Comparison of ENCODE assay signal across 3 cellular contexts in genomic region chr11:33970984-33971466, GRCh38.
TF ChIP-seq lines count a peak whose summit lies in the region.

No MANE protein-coding gene starts in this region.

TF ChIP-seq in A549, 52 proteins besides CTCF, POLR2A, EP300 and RAD21:
- TF ChIP-seq SMC3 (IDR thresholded peaks at IDR 0.05) (peak; percentile 86), FOXS1 (CRISPR knock-in tag; IDR thresholded peaks at IDR 0.05) (no peak), TFCP2L1 (CRISPR knock-in tag; IDR thresholded peaks at IDR 0.05) (no peak), CEBPB (IDR thresholded peaks at IDR 0.05) (no peak), MAFK (IDR thresholded peaks at IDR 0.05; ENCODE audit: partially characterized antibody) (peak; percentile 62), RFX5 (IDR thresholded peaks at IDR 0.05) (no peak)
TF ChIP-seq in A549: peak in this region for 2.

TF ChIP-seq in IMR-90, 13 proteins besides CTCF, POLR2A, EP300 and RAD21:
- TF ChIP-seq MAZ (IDR thresholded peaks at IDR 0.05; ENCODE audit: borderline replicate concordance, low read depth, low read length) (no peak), NFE2L2 (IDR thresholded peaks at IDR 0.05; ENCODE audit: low read depth, low read length) (no peak), SMC3 (IDR thresholded peaks at IDR 0.05; ENCODE audit: low read depth, low read length) (peak; percentile 70), MAFK (IDR thresholded peaks at IDR 0.05; ENCODE audit: low read depth, low read length) (no peak), ELK1 (IDR thresholded peaks at IDR 0.05; ENCODE audit: borderline replicate concordance, low read depth, low read length) (no peak), BHLHE40 (IDR thresholded peaks at IDR 0.05; ENCODE audit: low read depth, low read length) (no peak)

TF ChIP-seq in HepG2, 621 proteins besides CTCF, POLR2A, EP300 and RAD21 (continues in another document):
- no peak for TF ChIP-seq ARNT2 (CRISPR knock-in tag; IDR thresholded peaks at IDR 0.05; ENCODE audit: low read depth)
- no peak for TF ChIP-seq SRF (IDR thresholded peaks at IDR 0.05; ENCODE audit: low read depth, low read length)
- TF ChIP-seq ZFP62 (CRISPR knock-in tag; IDR thresholded peaks at IDR 0.05), result 0 out of 2 replicates have a peak, but pooled peaks have one; percentile 28
- 0 out of 2 replicates have a peak, but pooled peaks have one; percentile 23 for TF ChIP-seq ZNF501 (CRISPR knock-in tag; IDR thresholded peaks at IDR 0.05)
- TF ChIP-seq HNRNPLL (IDR thresholded peaks at IDR 0.05; ENCODE audit: low read depth, low read length, poor library complexity, severe bottlenecking), result no peak
- no peak for TF ChIP-seq ZNF780A (CRISPR knock-in tag; IDR thresholded peaks at IDR 0.05)
- TF ChIP-seq NFYC (CRISPR knock-in tag; IDR thresholded peaks at IDR 0.05), result no peak
- 0 out of 2 replicates have a peak, but pooled peaks have one; percentile 18 for TF ChIP-seq ZNF598 (CRISPR knock-in tag; IDR thresholded peaks at IDR 0.05; ENCODE audit: borderline replicate concordance)
- TF ChIP-seq, protein P1, sequence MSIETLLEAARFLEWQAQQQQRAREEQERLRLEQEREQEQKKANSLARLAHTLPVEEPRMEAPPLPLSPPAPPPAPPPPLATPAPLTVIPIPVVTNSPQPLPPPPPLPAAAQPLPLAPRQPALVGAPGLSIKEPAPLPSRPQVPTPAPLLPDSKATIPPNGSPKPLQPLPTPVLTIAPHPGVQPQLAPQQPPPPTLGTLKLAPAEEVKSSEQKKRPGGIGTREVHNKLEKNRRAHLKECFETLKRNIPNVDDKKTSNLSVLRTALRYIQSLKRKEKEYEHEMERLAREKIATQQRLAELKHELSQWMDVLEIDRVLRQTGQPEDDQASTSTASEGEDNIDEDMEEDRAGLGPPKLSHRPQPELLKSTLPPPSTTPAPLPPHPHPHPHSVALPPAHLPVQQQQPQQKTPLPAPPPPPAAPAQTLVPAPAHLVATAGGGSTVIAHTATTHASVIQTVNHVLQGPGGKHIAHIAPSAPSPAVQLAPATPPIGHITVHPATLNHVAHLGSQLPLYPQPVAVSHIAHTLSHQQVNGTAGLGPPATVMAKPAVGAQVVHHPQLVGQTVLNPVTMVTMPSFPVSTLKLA (IDR thresholded peaks at IDR 0.05), result no peak
- 0 out of 2 replicates have a peak, but pooled peaks have one; percentile 28 for TF ChIP-seq KLF12 (CRISPR knock-in tag; IDR thresholded peaks at IDR 0.05; ENCODE audit: borderline replicate concordance)
- TF ChIP-seq HNRNPK (IDR thresholded peaks at IDR 0.05; ENCODE audit: low read depth, low read length, poor library complexity, severe bottlenecking), result no peak
- TF ChIP-seq CBX2 (IDR thresholded peaks at IDR 0.05; ENCODE audit: low read depth, low read length), result no peak
- 0 out of 2 replicates have a peak, but pooled peaks have one; percentile 64 for TF ChIP-seq CBX2 (CRISPR knock-in tag; IDR thresholded peaks at IDR 0.05; ENCODE audit: low read depth)
- TF ChIP-seq STAT6 (CRISPR knock-in tag; IDR thresholded peaks at IDR 0.05; ENCODE audit: borderline replicate concordance), result no peak
- TF ChIP-seq CENPX (CRISPR knock-in tag; IDR thresholded peaks at IDR 0.05), result no peak
- TF ChIP-seq MLXIP (CRISPR knock-in tag; IDR thresholded peaks at IDR 0.05; ENCODE audit: borderline replicate concordance), result no peak
- TF ChIP-seq ZFP41 (CRISPR knock-in tag; IDR thresholded peaks at IDR 0.05; ENCODE audit: borderline replicate concordance), result no peak
- TF ChIP-seq, protein P2, sequence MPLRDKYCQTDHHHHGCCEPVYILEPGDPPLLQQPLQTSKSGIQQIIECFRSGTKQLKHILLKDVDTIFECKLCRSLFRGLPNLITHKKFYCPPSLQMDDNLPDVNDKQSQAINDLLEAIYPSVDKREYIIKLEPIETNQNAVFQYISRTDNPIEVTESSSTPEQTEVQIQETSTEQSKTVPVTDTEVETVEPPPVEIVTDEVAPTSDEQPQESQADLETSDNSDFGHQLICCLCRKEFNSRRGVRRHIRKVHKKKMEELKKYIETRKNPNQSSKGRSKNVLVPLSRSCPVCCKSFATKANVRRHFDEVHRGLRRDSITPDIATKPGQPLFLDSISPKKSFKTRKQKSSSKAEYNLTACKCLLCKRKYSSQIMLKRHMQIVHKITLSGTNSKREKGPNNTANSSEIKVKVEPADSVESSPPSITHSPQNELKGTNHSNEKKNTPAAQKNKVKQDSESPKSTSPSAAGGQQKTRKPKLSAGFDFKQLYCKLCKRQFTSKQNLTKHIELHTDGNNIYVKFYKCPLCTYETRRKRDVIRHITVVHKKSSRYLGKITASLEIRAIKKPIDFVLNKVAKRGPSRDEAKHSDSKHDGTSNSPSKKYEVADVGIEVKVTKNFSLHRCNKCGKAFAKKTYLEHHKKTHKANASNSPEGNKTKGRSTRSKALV (CRISPR knock-in tag; IDR thresholded peaks at IDR 0.05), result 0 out of 2 replicates have a peak, but pooled peaks have one; percentile 40
- 0 out of 2 replicates have a peak, but pooled peaks have one; percentile 24 for TF ChIP-seq POGK (CRISPR knock-in tag; conservative IDR thresholded peaks at IDR 0.05)
- no peak for TF ChIP-seq SIX1 (CRISPR knock-in tag; IDR thresholded peaks at IDR 0.05; ENCODE audit: borderline replicate concordance)
- 0 out of 2 replicates have a peak, but pooled peaks have one; percentile 31 for TF ChIP-seq ZNF256 (CRISPR knock-in tag; conservative IDR thresholded peaks at IDR 0.05)
- TF ChIP-seq, protein P3, sequence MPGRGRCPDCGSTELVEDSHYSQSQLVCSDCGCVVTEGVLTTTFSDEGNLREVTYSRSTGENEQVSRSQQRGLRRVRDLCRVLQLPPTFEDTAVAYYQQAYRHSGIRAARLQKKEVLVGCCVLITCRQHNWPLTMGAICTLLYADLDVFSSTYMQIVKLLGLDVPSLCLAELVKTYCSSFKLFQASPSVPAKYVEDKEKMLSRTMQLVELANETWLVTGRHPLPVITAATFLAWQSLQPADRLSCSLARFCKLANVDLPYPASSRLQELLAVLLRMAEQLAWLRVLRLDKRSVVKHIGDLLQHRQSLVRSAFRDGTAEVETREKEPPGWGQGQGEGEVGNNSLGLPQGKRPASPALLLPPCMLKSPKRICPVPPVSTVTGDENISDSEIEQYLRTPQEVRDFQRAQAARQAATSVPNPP (CRISPR knock-in tag; IDR thresholded peaks at IDR 0.05), result no peak
- TF ChIP-seq, protein P4, sequence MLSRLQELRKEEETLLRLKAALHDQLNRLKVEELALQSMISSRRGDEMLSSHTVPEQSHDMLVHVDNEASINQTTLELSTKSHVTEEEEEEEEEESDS (CRISPR knock-in tag; IDR thresholded peaks at IDR 0.05; ENCODE audit: borderline replicate concordance), result no peak
- no peak for TF ChIP-seq REPIN1 (CRISPR knock-in tag; IDR thresholded peaks at IDR 0.05; ENCODE audit: borderline replicate concordance, low read depth)
- TF ChIP-seq ZNF547 (CRISPR knock-in tag; IDR thresholded peaks at IDR 0.05), result 0 out of 2 replicates have a peak, but pooled peaks have one; percentile 19
- TF ChIP-seq GTF2F1 (IDR thresholded peaks at IDR 0.05; ENCODE audit: low read length), result no peak
- no peak for TF ChIP-seq MTERF4 (CRISPR knock-in tag; IDR thresholded peaks at IDR 0.05)
- no peak for TF ChIP-seq ZBTB38 (CRISPR knock-in tag; IDR thresholded peaks at IDR 0.05)
- 0 out of 2 replicates have a peak, but pooled peaks have one; percentile 19 for TF ChIP-seq HNF1B (CRISPR knock-in tag; IDR thresholded peaks at IDR 0.05)
- peak; percentile 73; the same call in 1 of the 2 replicates for TF ChIP-seq TFAP4 (IDR thresholded peaks at IDR 0.05; ENCODE audit: borderline replicate concordance, low read depth)
- TF ChIP-seq STAG1 (CRISPR knock-in tag; IDR thresholded peaks at IDR 0.05), result peak; percentile 83
